1 cellular context compared by ENCODE assay signal in the genomic region with DNA sequence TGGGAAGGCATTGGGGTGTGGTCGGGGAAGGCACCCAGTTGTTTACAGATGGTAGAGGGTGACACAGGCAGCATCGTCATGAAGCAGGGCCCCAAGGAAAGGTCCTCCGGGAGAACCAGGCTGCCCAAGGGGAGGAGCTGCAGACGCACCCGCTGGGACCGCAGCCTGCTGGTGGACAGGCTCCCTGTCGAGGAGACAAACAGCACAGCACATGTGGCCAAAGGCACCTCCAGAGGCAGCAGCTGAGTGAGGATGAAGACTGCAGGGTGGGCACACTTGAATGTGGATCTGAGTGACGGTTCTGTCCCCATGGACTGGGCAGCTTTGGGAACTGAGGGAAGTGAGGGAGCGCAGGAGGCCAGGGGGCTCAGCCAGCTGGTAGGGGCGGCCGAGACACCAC.
A peak's percentile ranks its signal among the peaks of the same experiment; 100 is the strongest.
TF ChIP-seq lines count a peak whose summit lies in the region.

No MANE protein-coding gene starts in this region.

TF ChIP-seq in HepG2, 621 proteins besides CTCF, POLR2A, EP300 and RAD21:
- peak; percentile 44 for TF ChIP-seq RBM22 (optimal IDR thresholded peaks at IDR 0.05; ENCODE audit: low read length)
- no peak for TF ChIP-seq ZNF558 (CRISPR knock-in tag; IDR thresholded peaks at IDR 0.05; ENCODE audit: borderline replicate concordance)
- TF ChIP-seq, protein P1, sequence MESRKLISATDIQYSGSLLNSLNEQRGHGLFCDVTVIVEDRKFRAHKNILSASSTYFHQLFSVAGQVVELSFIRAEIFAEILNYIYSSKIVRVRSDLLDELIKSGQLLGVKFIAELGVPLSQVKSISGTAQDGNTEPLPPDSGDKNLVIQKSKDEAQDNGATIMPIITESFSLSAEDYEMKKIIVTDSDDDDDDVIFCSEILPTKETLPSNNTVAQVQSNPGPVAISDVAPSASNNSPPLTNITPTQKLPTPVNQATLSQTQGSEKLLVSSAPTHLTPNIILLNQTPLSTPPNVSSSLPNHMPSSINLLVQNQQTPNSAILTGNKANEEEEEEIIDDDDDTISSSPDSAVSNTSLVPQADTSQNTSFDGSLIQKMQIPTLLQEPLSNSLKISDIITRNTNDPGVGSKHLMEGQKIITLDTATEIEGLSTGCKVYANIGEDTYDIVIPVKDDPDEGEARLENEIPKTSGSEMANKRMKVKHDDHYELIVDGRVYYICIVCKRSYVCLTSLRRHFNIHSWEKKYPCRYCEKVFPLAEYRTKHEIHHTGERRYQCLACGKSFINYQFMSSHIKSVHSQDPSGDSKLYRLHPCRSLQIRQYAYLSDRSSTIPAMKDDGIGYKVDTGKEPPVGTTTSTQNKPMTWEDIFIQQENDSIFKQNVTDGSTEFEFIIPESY (CRISPR knock-in tag; IDR thresholded peaks at IDR 0.05) = 0 out of 2 replicates have a peak, but pooled peaks have one; percentile 34
